16 cellular contexts compared by ENCODE assay signal in genomic region chr4:123435246-123436113, GRCh38. TPM values are rescaled to one million over a fixed set of nuclear protein-coding genes. Genes with fewer than 3 reads are reported as not detected.
DNase-seq lines count a peak whose midpoint lies in the region; ATAC-seq, FAIRE-seq and TF ChIP-seq lines count a peak whose summit lies in the region.
"Had no signal": no experiment of that assay in that cellular context is flagged by ENCODE, and none has a peak within 500 bp of the region (broad histone marks: within the 10 kb centered on the region; RNA-seq: fewer than 3 reads in every experiment).

No MANE protein-coding gene starts in this region.

- H3K4me3 ChIP-seq in right cardiac atrium (ENCODE audit: low read length) (no peak overlapping the region), heart right ventricle (no peak overlapping the region), Panc1 (ENCODE audit: low read depth in 2 of 2, low read length in 2 of 2) (no peak overlapping the region), kidney (ENCODE audit: low read length in 2 of 2) (no peak overlapping the region)
- H3K4me3 ChIP-seq: BLaER1 treated with 17β-estradiol and CSF1 and Interleukin-3, amounts not matched to agents 10 nM and 100 nM; GM12878; GM23248; HAP-1 had no signal

- 96% methylated on average over 43 of the region's 43 CpGs for WGBS in right cardiac atrium
- WGBS in heart right ventricle, 2 donors, result 96 to 98% methylated on average over 40 to 43 of the region's 43 CpGs

- in situ Hi-C loops in Panc1 (cut with HindIII; ENCODE audit: low pct_unique_long_range_greater_than_20kb, low sequenced_read_pairs), result no loop called here

- H3K27me3 ChIP-seq in right cardiac atrium (ENCODE audit: control insufficient read depth, insufficient read depth) (no peaks in the 10 kb centered on the region), heart right ventricle (no peaks in the 10 kb centered on the region), Panc1 (ENCODE audit: control insufficient read depth, insufficient read depth, low read length) (no peaks in the 10 kb centered on the region)

- H3K9ac ChIP-seq in kidney (ENCODE audit: low read length in 2 of 2), result no peak overlapping the region
- H3K9ac ChIP-seq: BLaER1 treated with 17β-estradiol and CSF1 and Interleukin-3, amounts not matched to agents 10 nM and 100 nM; GM23248 had no signal

- no peaks in the 10 kb centered on the region for H3K4me1 ChIP-seq in right cardiac atrium (ENCODE audit: control insufficient read depth, insufficient read depth, low read length)
- H3K4me1 ChIP-seq in heart right ventricle, result peaks cover 0 to 11% (median 0%) of the 10 kb centered on the region in 9 donors
- H3K4me1 ChIP-seq in Panc1 (ENCODE audit: control insufficient read depth, insufficient read depth, low read length), result peaks cover 6% of the 10 kb centered on the region; the same call in 1 of the 2 replicates
- no peaks in the 10 kb centered on the region for H3K4me1 ChIP-seq in kidney (ENCODE audit: control insufficient read depth in 1 of 2, insufficient read depth in 1 of 2, low read depth in 1 of 2, low read length in 2 of 2)
- H3K4me1 ChIP-seq: BLaER1 treated with 17β-estradiol and CSF1 and Interleukin-3, amounts not matched to agents 10 nM and 100 nM; HAP-1 had no signal

- no TSS peak for BruUV-seq in Panc1 (replicated peaks; lab: Mats Ljungman, UMichigan)

- TF ChIP-seq CTCF in heart right ventricle (IDR thresholded peaks at IDR 0.05), result no peak
- no peak for TF ChIP-seq CTCF in Panc1 (IDR thresholded peaks at IDR 0.05)
- TF ChIP-seq CTCF in kidney (IDR thresholded peaks at IDR 0.05; ENCODE audit: borderline replicate concordance, extremely low read depth, insufficient read depth), result no peak

- intact Hi-C loops in right cardiac atrium (cut with DNase I) (no loop called here), heart right ventricle (cut with DNase I) (loop anchor here in 1 of 10 donors (10.0 kb wide), 1 partner anchor 119 kb away; no protein-coding TSS in a partner anchor), Panc1 (cut with micrococcal nuclease; ENCODE audit: unreplicated experiment) (no loop called here), kidney (cut with DNase I) (no loop called here)

- POLR2A ChIA-PET in Panc1 (lab: Charles Lee), result no interaction called here

- CTCF ChIA-PET in Panc1 (lab: Charles Lee), result no interaction called here

- DNase-seq in right cardiac atrium (peak in 1 of 3 donors; percentile 44), heart right ventricle (no peak), Panc1 (ENCODE audit: low read depth, low spot score) (no peak), kidney (peak; percentile 67), NCI-H1436 (lab: John Stamatoyannopoulos, UW) (no peak)
- DNase-seq: Calu3; CD8-positive, alpha-beta T cell; DND-41; EL; GM23248 had no signal

- FAIRE-seq in kidney (lab: Jason Lieb, UNC), result no peak
- FAIRE-seq: GM12878, GM19239 had no signal

- H3K27ac ChIP-seq in right cardiac atrium (ENCODE audit: low read length), result no peak overlapping the region
- no peak overlapping the region for H3K27ac ChIP-seq in heart right ventricle
- peak overlapping the region; percentile 84; the same call in 1 of the 2 replicates for H3K27ac ChIP-seq in Panc1 (ENCODE audit: low read length)
- H3K27ac ChIP-seq in kidney (ENCODE audit: low read depth in 2 of 2, low read length in 2 of 2), result no peak overlapping the region
- H3K27ac ChIP-seq: BLaER1 treated with 17β-estradiol and CSF1 and Interleukin-3, amounts not matched to agents 10 nM and 100 nM; GM23248 had no signal

- no peaks in the 10 kb centered on the region for H3K36me3 ChIP-seq in heart right ventricle
- H3K36me3 ChIP-seq in Panc1 (ENCODE audit: control insufficient read depth, insufficient read depth, low read length), result no peaks in the 10 kb centered on the region
- H3K36me3 ChIP-seq in kidney (ENCODE audit: control insufficient read depth in 1 of 2, insufficient read depth in 2 of 2, low read length in 2 of 2), result no peaks in the 10 kb centered on the region
- H3K36me3 ChIP-seq: BLaER1 treated with 17β-estradiol and CSF1 and Interleukin-3, amounts not matched to agents 10 nM and 100 nM; HAP-1 had no signal

- peak; percentile 18 to 41 for ATAC-seq in right cardiac atrium
- no peak for ATAC-seq in heart right ventricle
- no peak for ATAC-seq in Panc1
- ATAC-seq in HG02973 (IDR thresholded peaks at IDR 0.05; ENCODE audit: unreplicated experiment), result no peak
- ATAC-seq: CD8-positive, alpha-beta T cell; GM12878 had no signal

- no peaks in the 10 kb centered on the region for H3K9me3 ChIP-seq in right cardiac atrium (ENCODE audit: control insufficient read depth, low read length)
- H3K9me3 ChIP-seq in heart right ventricle, result peaks cover 0 to 5% (median 0%) of the 10 kb centered on the region in 11 donors
- 0 out of 2 replicates have a peak, but pooled peaks cover 2% of the 10 kb centered on the region for H3K9me3 ChIP-seq in Panc1 (ENCODE audit: control insufficient read depth, insufficient read depth, low read depth, low read length)
- no peaks in the 10 kb centered on the region for H3K9me3 ChIP-seq in kidney (ENCODE audit: control insufficient read depth in 1 of 2, low read length in 2 of 2)
- H3K9me3 ChIP-seq: HAP-1 had no signal

RNA-seq across cellular contexts. Expression of gene SPRY1, which starts 38.9 kb away (rescaled TPM):
- 10 to 100 TPM; 26.3 to 60.4 (median 50.0) TPM for total RNA-seq in right cardiac atrium
- 21.3 TPM for polyA plus RNA-seq in right cardiac atrium
- 10 to 100 TPM; 21.6 to 61.7 (median 37.4) TPM for total RNA-seq in heart right ventricle
- 10 to 100 TPM; 30.2 to 42.2 TPM for polyA plus RNA-seq in heart right ventricle
- total RNA-seq in Panc1 (2021; ENCODE audit: unreplicated experiment), result 77.8 TPM
- 68.8 TPM for polyA plus RNA-seq in Panc1 (2012; ENCODE audit: insufficient read length)
- 134 TPM for total RNA-seq in kidney
- 18.3 TPM for polyA plus RNA-seq in kidney (ENCODE audit: insufficient read depth, low read depth, low replicate concordance)
- total RNA-seq: A172 had no signal

Comparison
In these comparisons a context has a peak if more than half of its experiments do, and no peak if none do; other contexts are left out.
1. ATAC-seq: peak in right cardiac atrium (2 of 2); none in heart right ventricle (0 of 8), Panc1 (single experiment) and HG02973 (single experiment).